19 cellular contexts compared by ENCODE assay signal in genomic region chr1:189880135-189880534, GRCh38.
DNase-seq lines count a peak whose midpoint lies in the region; ATAC-seq and TF ChIP-seq lines count a peak whose summit lies in the region.
"Had no signal": no experiment of that assay in that cellular context is flagged by ENCODE, and none has a peak within 500 bp of the region (broad histone marks: within the 10 kb centered on the region; RNA-seq: fewer than 3 reads in every experiment).

No MANE protein-coding gene starts in this region.

- TF ChIP-seq CTCF in SK-N-SH (IDR thresholded peaks at IDR 0.05) (no peak), retinal pigment epithelial cell (conservative IDR thresholded peaks at IDR 0.05; ENCODE audit: low read depth, low read length) (no peak)

- 29% methylated on average over 3 of the region's 3 CpGs for WGBS in SK-N-SH (ENCODE audit: low lambda C conversion rate)

- DNase-seq in NCI-H146 (lab: John Stamatoyannopoulos, UW) (peak; percentile 8), NCI-H146 treated with DMSO at 0.1 percent for 48 hours (lab: John Stamatoyannopoulos, UW; ENCODE audit: unreplicated experiment) (no peak), SK-N-SH (peak; percentile 29), retinal pigment epithelial cell (ENCODE audit: low read depth) (peak; percentile 4), D341Med (ENCODE audit: low spot score) (no peak)
- DNase-seq: ACHN; Caco-2; CD4-positive, CD25-positive, alpha-beta regulatory T cell; CD8-positive, alpha-beta T cell; DMS53; DMS79 treated with DMSO at 0.1 percent for 48 hours; GF-D8; H9 had no signal

- no peak overlapping the region for H2AFZ ChIP-seq in SK-N-SH (ENCODE audit: low read depth)
- H2AFZ ChIP-seq: GM23338 had no signal

- no peaks in the 10 kb centered on the region for H3K36me3 ChIP-seq in SK-N-SH (replicated peaks in 1 of 2; ENCODE audit: control insufficient read depth in 1 of 2, insufficient read depth in 2 of 2, low read length in 1 of 2)
- H3K36me3 ChIP-seq: BLaER1 had no signal

- POLR2A ChIA-PET in SK-N-SH (lab: Yijun Ruan, JAX), result no interaction called here

- TF ChIP-seq RAD21 in SK-N-SH (IDR thresholded peaks at IDR 0.05; ENCODE audit: low read length), result no peak

- H3K9me3 ChIP-seq in SK-N-SH, result no peaks in the 10 kb centered on the region
- H3K9me3 ChIP-seq: BLaER1, Caco-2 had no signal

- peak overlapping the region in 1 of 2 experiments; percentile 36; a peak in 2 of 4 replicates for H3K27ac ChIP-seq in SK-N-SH (ENCODE audit: low read depth in 2 of 2, low read length in 1 of 2)
- H3K27ac ChIP-seq: 22Rv1, BLaER1, C4-2B had no signal

- no peaks in the 10 kb centered on the region for H3K27me3 ChIP-seq in SK-N-SH (ENCODE audit: insufficient read depth)
- H3K27me3 ChIP-seq: BLaER1 had no signal

- no peaks in the 10 kb centered on the region; a peak in 1 of 4 replicates for H3K4me1 ChIP-seq in SK-N-SH (ENCODE audit: control insufficient read depth in 1 of 2, insufficient read depth in 2 of 2, low read depth in 1 of 2, low read length in 1 of 2)
- H3K4me1 ChIP-seq: BLaER1, Caco-2 had no signal

- H3K4me3 ChIP-seq in SK-N-SH (ENCODE audit: low read depth in 2 of 2, low read length in 1 of 2) (no peak overlapping the region), retinal pigment epithelial cell (ENCODE audit: low read length) (no peak overlapping the region)
- H3K4me3 ChIP-seq: BLaER1, GM23338 had no signal

- no peak overlapping the region for H3K4me2 ChIP-seq in SK-N-SH
- H3K4me2 ChIP-seq: BLaER1, GM23338 had no signal

- H4K20me1 ChIP-seq in SK-N-SH (ENCODE audit: insufficient read depth), result no peaks in the 10 kb centered on the region
- H4K20me1 ChIP-seq: BLaER1 had no signal

- no peaks in the 10 kb centered on the region for H3F3A ChIP-seq in SK-N-SH (replicated peaks; ENCODE audit: insufficient read depth)

- ATAC-seq in HG03025 (IDR thresholded peaks at IDR 0.05; ENCODE audit: low FRiP score, unreplicated experiment), result no peak
- ATAC-seq: CD8-positive, alpha-beta T cell; GM23338; HCT116 had no signal

- no peaks in the 10 kb centered on the region for H3K9me2 ChIP-seq in SK-N-SH

- TF ChIP-seq EP300 in SK-N-SH (IDR thresholded peaks at IDR 0.05; ENCODE audit: borderline replicate concordance in 1 of 2, low read depth in 1 of 2, low read length in 1 of 2), result 0 out of 4 replicates have a peak, but pooled peaks of 1 of the 2 experiments have one; percentile 49

- CTCF ChIA-PET in SK-N-SH (lab: Yijun Ruan, JAX), result interaction anchor here (0.9 kb wide), 1 partner anchor 153 kb away, joined by 3 read pairs; no protein-coding TSS in a partner anchor

- no peak overlapping the region for H3K9ac ChIP-seq in SK-N-SH
- H3K9ac ChIP-seq: BLaER1 had no signal

- H3K79me2 ChIP-seq in SK-N-SH (ENCODE audit: insufficient read depth), result no peaks in the 10 kb centered on the region

TF ChIP-seq in SK-N-SH, 30 proteins besides CTCF, POLR2A, EP300 and RAD21 (continues in another document):
- no peak for TF ChIP-seq RXRA (IDR thresholded peaks at IDR 0.05; ENCODE audit: borderline replicate concordance, low read depth)
- peak; percentile 96 for TF ChIP-seq GATA2 (CRISPR knock-in tag; IDR thresholded peaks at IDR 0.05)
- no peak for TF ChIP-seq SIN3A (IDR thresholded peaks at IDR 0.05; ENCODE audit: borderline replicate concordance, low read depth, low read length)
- no peak for TF ChIP-seq RFX5 (IDR thresholded peaks at IDR 0.05; ENCODE audit: low read length)
- TF ChIP-seq MAX (IDR thresholded peaks at IDR 0.05; ENCODE audit: low read depth), result no peak
- peak; percentile 41 for TF ChIP-seq CHD2 (IDR thresholded peaks at IDR 0.05; ENCODE audit: low read length, partially characterized antibody)
- no peak for TF ChIP-seq TEAD4 (IDR thresholded peaks at IDR 0.05; ENCODE audit: borderline replicate concordance, insufficient read depth)
- TF ChIP-seq MXI1 (IDR thresholded peaks at IDR 0.05; ENCODE audit: low read depth, low read length), result peak; percentile 54; the same call in 1 of the 2 replicates
- TF ChIP-seq RCOR1 (IDR thresholded peaks at IDR 0.05; ENCODE audit: low read length), result peak; percentile 44; the same call in 1 of the 2 replicates
- TF ChIP-seq SMC3 (IDR thresholded peaks at IDR 0.05; ENCODE audit: low read depth, low read length), result no peak
- TF ChIP-seq YY1 (IDR thresholded peaks at IDR 0.05; ENCODE audit: low read depth), result no peak
- TF ChIP-seq NRF1 (IDR thresholded peaks at IDR 0.05; ENCODE audit: low read depth, low read length), result no peak
- no peak for TF ChIP-seq GABPA (IDR thresholded peaks at IDR 0.05; ENCODE audit: low read depth)
- TF ChIP-seq TAF1 (IDR thresholded peaks at IDR 0.05; ENCODE audit: borderline replicate concordance, low read depth, low read length), result no peak
- peak; percentile 80; the same call in 1 of the 2 replicates for TF ChIP-seq FOXJ3 (CRISPR knock-in tag; IDR thresholded peaks at IDR 0.05)
- no peak for TF ChIP-seq USF1 (IDR thresholded peaks at IDR 0.05; ENCODE audit: borderline replicate concordance, low read depth)
- no peak for TF ChIP-seq IRF3 (IDR thresholded peaks at IDR 0.05; ENCODE audit: low read depth, low read length)
- no peak for TF ChIP-seq EZH2phosphoT487 (IDR thresholded peaks at IDR 0.05; ENCODE audit: borderline replicate concordance, low read depth)
- no peak for TF ChIP-seq FOXM1 (IDR thresholded peaks at IDR 0.05; ENCODE audit: low read depth)
- TF ChIP-seq REST (IDR thresholded peaks at IDR 0.05; ENCODE audit: low read depth, low read length), result no peak
- no peak for TF ChIP-seq TCF12 (IDR thresholded peaks at IDR 0.05)
- TF ChIP-seq USF2 (IDR thresholded peaks at IDR 0.05; ENCODE audit: borderline replicate concordance, low read depth, low read length), result no peak

Comparison
In these comparisons a context has a peak if more than half of its experiments do, and no peak if none do; other contexts are left out.
1. DNase-seq: peak in NCI-H146 (single experiment), SK-N-SH (single experiment) and retinal pigment epithelial cell (single experiment); none in NCI-H146 treated with DMSO at 0.1 percent for 48 hours (single experiment) and D341Med (single experiment).